In genomic region chr9:20376042-20376441, GRCh38 we compare ENCODE assay signal across 24 cellular contexts.
DNase-seq lines count a peak whose midpoint lies in the region; ATAC-seq and TF ChIP-seq lines count a peak whose summit lies in the region.
"Had no signal": no experiment of that assay in that cellular context is flagged by ENCODE, and none has a peak within 500 bp of the region (broad histone marks: within the 10 kb centered on the region; RNA-seq: fewer than 3 reads in every experiment).

No MANE protein-coding gene starts in this region.

- ATAC-seq in activated CD4-positive, CD25-positive, alpha-beta regulatory T cell treated with anti-CD3 and anti-CD28 coated beads, Interleukin-2, amount 50 U/mL, for 24 hours, result peak; percentile 63 to 69
- peak; percentile 24 for ATAC-seq in naive thymus-derived CD4-positive, alpha-beta T cell
- ATAC-seq: GM23338 had no signal

- H3K4me3 ChIP-seq in Loucy (ENCODE audit: low read length, poor library complexity, severe bottlenecking), result no peak overlapping the region
- H3K4me3 ChIP-seq in naive thymus-derived CD4-positive, alpha-beta T cell (ENCODE audit: low read length), result no peak overlapping the region
- H3K4me3 ChIP-seq: GM23338, Peyer's patch had no signal

- H3K9me3 ChIP-seq in Loucy (ENCODE audit: insufficient read depth, low read depth, low read length), result no peaks in the 10 kb centered on the region
- no peaks in the 10 kb centered on the region for H3K9me3 ChIP-seq in naive thymus-derived CD4-positive, alpha-beta T cell (ENCODE audit: control insufficient read depth in 2 of 3, low read length in 3 of 3)
- H3K9me3 ChIP-seq: Peyer's patch, SK-N-SH had no signal

- no peaks in the 10 kb centered on the region for H3K9me3 Mint-ChIP-seq in activated naive CD4-positive, alpha-beta T cell treated with anti-CD3 and anti-CD28 coated beads, Interleukin-2, amount 50 U/mL, for 24 hours
- H3K9me3 Mint-ChIP-seq in naive thymus-derived CD4-positive, alpha-beta T cell, result no peaks in the 10 kb centered on the region
- H3K9me3 Mint-ChIP-seq: GM23338, H9 had no signal

- H4K20me1 ChIP-seq in Loucy (ENCODE audit: insufficient read depth, low read length, poor library complexity, severe bottlenecking), result no peaks in the 10 kb centered on the region

- no peaks in the 10 kb centered on the region for H3K79me2 ChIP-seq in Loucy (ENCODE audit: insufficient read depth, low read length)

- CTCF ChIA-PET in naive thymus-derived CD4-positive, alpha-beta T cell (lab: Charles Lee), result interaction anchor here (0.7 kb wide), 1 partner anchor 30 kb away, joined by 3 read pairs; no protein-coding TSS in a partner anchor

- peak overlapping the region; percentile 32 for H3K4me2 ChIP-seq in Loucy (ENCODE audit: low read depth, low read length, poor library complexity, severe bottlenecking)
- H3K4me2 ChIP-seq: GM23338, SK-N-SH had no signal

- no peak overlapping the region for H3K9ac ChIP-seq in Loucy (ENCODE audit: low read depth, low read length, poor library complexity, severe bottlenecking)
- H3K9ac ChIP-seq: SK-N-SH had no signal

- no peaks in the 10 kb centered on the region for H3K27me3 ChIP-seq in Loucy (ENCODE audit: insufficient read depth, low read length, poor library complexity, severe bottlenecking)
- no peaks in the 10 kb centered on the region for H3K27me3 ChIP-seq in naive thymus-derived CD4-positive, alpha-beta T cell (ENCODE audit: control insufficient read depth in 2 of 2, insufficient read depth in 2 of 2, low read length in 2 of 2)
- H3K27me3 ChIP-seq: Peyer's patch had no signal

- H2AFZ ChIP-seq in Loucy (ENCODE audit: low read length), result no peak overlapping the region
- H2AFZ ChIP-seq: GM23338 had no signal

- POLR2A ChIA-PET in naive thymus-derived CD4-positive, alpha-beta T cell (lab: Charles Lee), result interaction anchor here (0.6 to 1.5 kb wide), 5 partner anchors 12 to 43 kb away, joined by 3 to 4 read pairs (median 3); no protein-coding TSS in a partner anchor

- H3K4me1 ChIP-seq in Loucy (ENCODE audit: insufficient read depth, low read length, poor library complexity, severe bottlenecking), result peaks cover 20% of the 10 kb centered on the region
- peaks cover 0 to 49% of the 10 kb centered on the region in 2 donors for H3K4me1 ChIP-seq in naive thymus-derived CD4-positive, alpha-beta T cell (ENCODE audit: control insufficient read depth in 2 of 2, insufficient read depth in 2 of 2, low read length in 2 of 2)
- H3K4me1 ChIP-seq: Peyer's patch had no signal

- no peak for DNase-seq in activated CD4-positive, CD25-positive, alpha-beta regulatory T cell treated with anti-CD3 and anti-CD28 coated beads, Interleukin-2, amount 50 U/mL, for 72 hours
- no peak for DNase-seq in activated naive CD4-positive, alpha-beta T cell treated with Interleukin-2 at 50 U/mL for 16 hours
- peak in 1 of 9 donors; percentile 23 for DNase-seq in naive thymus-derived CD4-positive, alpha-beta T cell
- DNase-seq in SK-N-DZ (ENCODE audit: low spot score), result no peak
- no peak for DNase-seq in RKO (ENCODE audit: low spot score)
- DNase-seq: 8988T; COR-L47; DMS53; H9; NCI-H1092 treated with DMSO at 0.1 percent for 48 hours; NCI-H146; NCI-H1930; NCI-H2107; NCI-H446; NCI-H524 treated with DMSO at 0.1 percent for 48 hours; NCI-H774; NK-92 treated with Interleukin-12 subunit alpha and Interleukin-12 subunit beta, amount 100 ng/mL, for 24 hours; Peyer's patch; SIG-M5; SK-N-SH had no signal

- no peaks in the 10 kb centered on the region for H3K27me3 Mint-ChIP-seq in activated naive CD4-positive, alpha-beta T cell treated with anti-CD3 and anti-CD28 coated beads, Interleukin-2, amount 50 U/mL, for 24 hours
- H3K27me3 Mint-ChIP-seq in naive thymus-derived CD4-positive, alpha-beta T cell, result no peaks in the 10 kb centered on the region

- peak overlapping the region; percentile 80 for H3K4me3 Mint-ChIP-seq in activated naive CD4-positive, alpha-beta T cell treated with anti-CD3 and anti-CD28 coated beads, Interleukin-2, amount 50 U/mL, for 24 hours
- peak overlapping the region in 9 of 10 donors; percentile 14 to 75 (median 50) for H3K4me3 Mint-ChIP-seq in naive thymus-derived CD4-positive, alpha-beta T cell
- H3K4me3 Mint-ChIP-seq: GM23338, H9 had no signal

- no peaks in the 10 kb centered on the region for H3F3A ChIP-seq in Loucy (ENCODE audit: low read depth)

- H3K27ac Mint-ChIP-seq in activated naive CD4-positive, alpha-beta T cell treated with anti-CD3 and anti-CD28 coated beads, Interleukin-2, amount 50 U/mL, for 24 hours, result peak overlapping the region; percentile 98
- peak overlapping the region in 8 of 9 donors; percentile 68 to 93 (median 87) for H3K27ac Mint-ChIP-seq in naive thymus-derived CD4-positive, alpha-beta T cell
- H3K27ac Mint-ChIP-seq: GM23338, H9 had no signal

- H3K36me3 ChIP-seq in Loucy (ENCODE audit: insufficient read depth, low read length), result peaks cover 5% of the 10 kb centered on the region; the same call in 1 of the 2 replicates
- H3K36me3 ChIP-seq in naive thymus-derived CD4-positive, alpha-beta T cell (ENCODE audit: control insufficient read depth in 2 of 3, insufficient read depth in 3 of 3, low read length in 3 of 3), result no peaks in the 10 kb centered on the region
- H3K36me3 ChIP-seq: Peyer's patch had no signal

- peak overlapping the region; percentile 46 for H3K27ac ChIP-seq in naive thymus-derived CD4-positive, alpha-beta T cell (ENCODE audit: low read depth, low read length)
- H3K27ac ChIP-seq: Peyer's patch had no signal

- peaks cover 84% of the 10 kb centered on the region for H3K4me1 Mint-ChIP-seq in activated naive CD4-positive, alpha-beta T cell treated with anti-CD3 and anti-CD28 coated beads, Interleukin-2, amount 50 U/mL, for 24 hours
- H3K4me1 Mint-ChIP-seq in naive thymus-derived CD4-positive, alpha-beta T cell, result peaks cover 23 to 97% (median 89%) of the 10 kb centered on the region in 7 donors
- H3K4me1 Mint-ChIP-seq: GM23338, H9 had no signal

- intact Hi-C loops in naive thymus-derived CD4-positive, alpha-beta T cell (cut with micrococcal nuclease), result loop anchor here in 1 of 2 donors (5.0 kb wide), 1 partner anchor 246 kb away; the partner anchor contains the start of gene MLLT3

- TF ChIP-seq CTCF in Loucy (conservative IDR thresholded peaks at IDR 0.05; ENCODE audit: low read length), result no peak

- H3K36me3 Mint-ChIP-seq in activated naive CD4-positive, alpha-beta T cell treated with anti-CD3 and anti-CD28 coated beads, Interleukin-2, amount 50 U/mL, for 24 hours, result peaks cover 7% of the 10 kb centered on the region
- H3K36me3 Mint-ChIP-seq in naive thymus-derived CD4-positive, alpha-beta T cell, result peaks cover 3 to 41% (median 8%) of the 10 kb centered on the region in 5 donors

- no peaks in the 10 kb centered on the region for H3K9me2 ChIP-seq in Loucy (replicated peaks; ENCODE audit: low read depth, low read length)
- H3K9me2 ChIP-seq: SK-N-SH had no signal
